In genomic region chr2:100247256-100248043, GRCh38 we compare ENCODE assay signal across 11 cellular contexts.
A peak's percentile ranks its signal among the peaks of the same experiment; 100 is the strongest.
DNase-seq lines count a peak whose midpoint lies in the region; ATAC-seq and FAIRE-seq lines count a peak whose summit lies in the region.
"Had no signal": no experiment of that assay in that cellular context is flagged by ENCODE, and none has a peak within 500 bp of the region (broad histone marks: within the 10 kb centered on the region; RNA-seq: fewer than 3 reads in every experiment).

No MANE protein-coding gene starts in this region.

- no peak overlapping the region for H3K4me3 ChIP-seq in small intestine (ENCODE audit: low read depth in 1 of 2, low read length in 2 of 2)

- no peaks in the 10 kb centered on the region for H3K9me3 Mint-ChIP-seq in central memory CD8-positive, alpha-beta T cell
- H3K9me3 Mint-ChIP-seq in activated CD4-positive, alpha-beta T cell treated with anti-CD3 and anti-CD28 coated beads, Interleukin-2, amount 10 ng/mL, durations not matched to agents 7 days and 5 days = no peaks in the 10 kb centered on the region

- FAIRE-seq in small intestine (lab: Jason Lieb, UNC) = no peak

- H3K27me3 ChIP-seq in small intestine (ENCODE audit: control insufficient read depth in 2 of 2, insufficient read depth in 2 of 2, low read length in 2 of 2) = peaks cover 0 to 1% of the 10 kb centered on the region in 2 donors

- CTCF ChIA-PET in activated CD4-positive, alpha-beta T cell treated with anti-CD3 and anti-CD28 coated beads, Interleukin-2, amount 10 ng/mL, durations not matched to agents 7 days and 5 days (lab: Charles Lee) = interaction anchor here (1.4 kb wide), 1 partner anchor 14 kb away, joined by 6 read pairs; no protein-coding TSS in a partner anchor

- H3K36me3 Mint-ChIP-seq in central memory CD8-positive, alpha-beta T cell (ENCODE audit: insufficient read depth) = no peaks in the 10 kb centered on the region
- H3K36me3 Mint-ChIP-seq in activated CD4-positive, alpha-beta T cell treated with anti-CD3 and anti-CD28 coated beads, Interleukin-2, amount 10 ng/mL, durations not matched to agents 7 days and 5 days (ENCODE audit: low read depth) = no peaks in the 10 kb centered on the region

- 66 to 77% (median 73%) methylated on average over 14 of the region's 14 CpGs for WGBS in small intestine, 3 donors

- H3K36me3 ChIP-seq in small intestine (ENCODE audit: control insufficient read depth in 2 of 2, insufficient read depth in 2 of 2, low read length in 2 of 2) = no peaks in the 10 kb centered on the region

- no peak overlapping the region for H3K27ac Mint-ChIP-seq in central memory CD8-positive, alpha-beta T cell (ENCODE audit: low read depth)
- no peak overlapping the region for H3K27ac Mint-ChIP-seq in activated CD4-positive, alpha-beta T cell treated with anti-CD3 and anti-CD28 coated beads, Interleukin-2, amount 10 ng/mL, durations not matched to agents 7 days and 5 days

- H3K4me1 ChIP-seq in small intestine (ENCODE audit: control insufficient read depth in 2 of 2, insufficient read depth in 1 of 2, low read depth in 1 of 2, low read length in 1 of 2) = no peaks in the 10 kb centered on the region

- H3K27me3 Mint-ChIP-seq in central memory CD8-positive, alpha-beta T cell = peaks cover 17% of the 10 kb centered on the region
- peaks cover 3% of the 10 kb centered on the region for H3K27me3 Mint-ChIP-seq in activated CD4-positive, alpha-beta T cell treated with anti-CD3 and anti-CD28 coated beads, Interleukin-2, amount 10 ng/mL, durations not matched to agents 7 days and 5 days

- POLR2A ChIA-PET in activated CD4-positive, alpha-beta T cell treated with anti-CD3 and anti-CD28 coated beads, Interleukin-2, amount 10 ng/mL, durations not matched to agents 7 days and 5 days (lab: Charles Lee) = no interaction called here

- no peaks in the 10 kb centered on the region for H3K9me3 ChIP-seq in small intestine (ENCODE audit: control insufficient read depth, low read depth)

- ATAC-seq in GM18858 (IDR thresholded peaks at IDR 0.05; ENCODE audit: unreplicated experiment) (peak; percentile 81), GM21526 (IDR thresholded peaks at IDR 0.05; ENCODE audit: low FRiP score, unreplicated experiment) (peak; percentile 72), HG03175 (IDR thresholded peaks at IDR 0.05; ENCODE audit: unreplicated experiment) (peak; percentile 85)
- ATAC-seq in central memory CD8-positive, alpha-beta T cell (replicated peaks; ENCODE audit: extremely low read depth, poor library complexity, severe bottlenecking) = peak; percentile 19

- H3K27ac ChIP-seq in small intestine (ENCODE audit: low read depth in 1 of 2, low read length in 1 of 2) = no peak overlapping the region

- DNase-seq in central memory CD8-positive, alpha-beta T cell (ENCODE audit: low spot score in 2 of 2) = no peak
- DNase-seq in small intestine (no peak), OCI-M1 (lab: John Stamatoyannopoulos, UW) (no peak), DMS 273 treated with DMSO at 0.1 percent for 48 hours (lab: John Stamatoyannopoulos, UW) (no peak)
- no peak for DNase-seq in activated CD4-positive, alpha-beta T cell treated with anti-CD3 and anti-CD28 coated beads, Interleukin-2, amount 10 ng/mL, durations not matched to agents 7 days and 5 days
- DNase-seq: DND-41; mammary epithelial cell; NK-92 treated with Interleukin-12 subunit alpha and Interleukin-12 subunit beta, amount 100 ng/mL, for 24 hours had no signal

- H3K4me3 Mint-ChIP-seq in central memory CD8-positive, alpha-beta T cell = no peak overlapping the region
- no peak overlapping the region for H3K4me3 Mint-ChIP-seq in activated CD4-positive, alpha-beta T cell treated with anti-CD3 and anti-CD28 coated beads, Interleukin-2, amount 10 ng/mL, durations not matched to agents 7 days and 5 days

- H3K4me1 Mint-ChIP-seq in central memory CD8-positive, alpha-beta T cell = no peaks in the 10 kb centered on the region
- no peaks in the 10 kb centered on the region for H3K4me1 Mint-ChIP-seq in activated CD4-positive, alpha-beta T cell treated with anti-CD3 and anti-CD28 coated beads, Interleukin-2, amount 10 ng/mL, durations not matched to agents 7 days and 5 days

Comparison
In these comparisons a context has a peak if more than half of its experiments do, and no peak if none do; other contexts are left out.
1. ATAC-seq: peak in every context shown above with its lines; median percentile 85 in HG03175; 81 in GM18858; 72 in GM21526; 19 in central memory CD8-positive, alpha-beta T cell.